Comparison of ENCODE assay signal across 7 cellular contexts in genomic region chr15:98088307-98088706, GRCh38.
DNase-seq lines count a peak whose midpoint lies in the region; ATAC-seq and TF ChIP-seq lines count a peak whose summit lies in the region.
"Not testable (repeated sequence)": the region's sequence is repeated elsewhere in the genome, so short reads cannot be mapped to it uniquely, and the experiment has no call there.

No MANE protein-coding gene starts in this region.

- not testable (repeated sequence) for DNase-seq in WTC11 (ENCODE audit: low spot score); natural killer cell treated with Interleukin-12 subunit alpha and Interleukin-12 subunit beta and Interleukin-15 and Interleukin-18, amount 100 ng/mL, for 72 hours (ENCODE audit: low spot score)

- not testable (repeated sequence) for H3K27ac Mint-ChIP-seq in WTC11; natural killer cell treated with Interleukin-12 subunit alpha and Interleukin-12 subunit beta and Interleukin-15 and Interleukin-18, amount 100 ng/mL, for 72 hours

- H3K9me3 Mint-ChIP-seq in WTC11, result peaks cover 17% of the 10 kb centered on the region
- H3K9me3 Mint-ChIP-seq in natural killer cell treated with Interleukin-12 subunit alpha and Interleukin-12 subunit beta and Interleukin-15 and Interleukin-18, amount 100 ng/mL, for 72 hours, result not testable (repeated sequence)

- peaks cover 14% of the 10 kb centered on the region for H3K36me3 Mint-ChIP-seq in WTC11
- H3K36me3 Mint-ChIP-seq in natural killer cell treated with Interleukin-12 subunit alpha and Interleukin-12 subunit beta and Interleukin-15 and Interleukin-18, amount 100 ng/mL, for 72 hours, result not testable (repeated sequence)

- CTCF ChIA-PET in WTC11 (lab: Charles Lee), result interaction anchor here (3.1 kb wide), 1 partner anchor 90 kb away, joined by 18 read pairs; no protein-coding TSS in a partner anchor

- POLR2A ChIA-PET in WTC11 (lab: Charles Lee), result not testable (repeated sequence)

- ATAC-seq in GM18909 (IDR thresholded peaks at IDR 0.05; ENCODE audit: poor library complexity, unreplicated experiment) (peak; percentile 81), GM21528 (IDR thresholded peaks at IDR 0.05; ENCODE audit: low FRiP score, unreplicated experiment) (peak; percentile 61), HG02852 (IDR thresholded peaks at IDR 0.05; ENCODE audit: unreplicated experiment) (peak; percentile 57), HG03432 (IDR thresholded peaks at IDR 0.05; ENCODE audit: unreplicated experiment) (peak; percentile 97), WTC11 (peak; percentile 99), esophagus mucosa (peak; percentile 99)
- ATAC-seq in natural killer cell treated with Interleukin-12 subunit alpha and Interleukin-12 subunit beta and Interleukin-15 and Interleukin-18, amount 100 ng/mL, for 72 hours, result peak; percentile 68 to 87

- H3K4me3 Mint-ChIP-seq in WTC11; natural killer cell treated with Interleukin-12 subunit alpha and Interleukin-12 subunit beta and Interleukin-15 and Interleukin-18, amount 100 ng/mL, for 72 hours: not testable (repeated sequence)

- not testable (repeated sequence) for H3K27me3 Mint-ChIP-seq in WTC11 (ENCODE audit: low read depth); natural killer cell treated with Interleukin-12 subunit alpha and Interleukin-12 subunit beta and Interleukin-15 and Interleukin-18, amount 100 ng/mL, for 72 hours

- peaks cover 23% of the 10 kb centered on the region for H3K4me1 Mint-ChIP-seq in WTC11
- not testable (repeated sequence) for H3K4me1 Mint-ChIP-seq in natural killer cell treated with Interleukin-12 subunit alpha and Interleukin-12 subunit beta and Interleukin-15 and Interleukin-18, amount 100 ng/mL, for 72 hours (ENCODE audit: low read depth in 2 of 2)

- not testable (repeated sequence) for TF ChIP-seq CTCF in WTC11 (IDR thresholded peaks at IDR 0.05)
